In the genomic region with DNA sequence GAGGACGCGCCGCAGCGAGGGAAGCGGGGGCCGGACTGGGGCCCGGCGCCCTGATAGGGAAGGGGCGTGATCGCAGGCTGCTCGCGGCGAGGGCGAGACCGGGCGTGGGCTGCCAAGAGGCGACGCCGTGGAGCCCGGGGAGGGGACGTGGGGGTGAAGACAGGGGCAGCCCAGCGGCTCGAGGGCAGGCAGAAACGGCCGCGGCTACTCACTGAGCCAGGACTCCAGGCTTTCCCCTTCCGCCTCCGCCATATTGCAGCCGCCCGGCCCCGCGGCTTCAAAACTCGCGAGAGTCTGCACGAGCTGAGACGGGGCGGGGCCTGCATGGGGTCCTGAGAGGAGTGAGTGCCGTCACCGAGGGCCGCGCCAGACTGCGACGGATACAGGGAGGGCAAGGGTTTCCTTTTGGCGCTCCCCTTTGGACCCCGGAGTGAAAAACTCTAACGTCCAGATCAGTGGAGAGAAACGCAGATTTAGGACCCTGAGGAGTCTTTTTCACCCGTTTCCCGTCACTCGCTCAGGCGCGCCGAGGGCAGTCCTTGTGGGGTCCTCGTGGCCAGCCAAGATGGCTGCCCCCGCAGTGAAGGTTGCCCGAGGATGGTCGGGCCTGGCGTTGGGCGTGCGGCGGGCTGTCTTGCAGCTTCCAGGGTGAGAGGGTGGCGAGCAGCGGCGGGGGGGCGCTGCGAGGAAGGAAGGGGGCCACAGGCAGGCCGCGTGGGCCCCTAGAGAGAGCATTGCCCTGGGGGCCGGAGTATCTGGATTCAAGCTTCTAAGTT, we compare ENCODE assay signal across 1 cellular context.
TF ChIP-seq lines count a peak whose summit lies in the region.

A gene with protein sequence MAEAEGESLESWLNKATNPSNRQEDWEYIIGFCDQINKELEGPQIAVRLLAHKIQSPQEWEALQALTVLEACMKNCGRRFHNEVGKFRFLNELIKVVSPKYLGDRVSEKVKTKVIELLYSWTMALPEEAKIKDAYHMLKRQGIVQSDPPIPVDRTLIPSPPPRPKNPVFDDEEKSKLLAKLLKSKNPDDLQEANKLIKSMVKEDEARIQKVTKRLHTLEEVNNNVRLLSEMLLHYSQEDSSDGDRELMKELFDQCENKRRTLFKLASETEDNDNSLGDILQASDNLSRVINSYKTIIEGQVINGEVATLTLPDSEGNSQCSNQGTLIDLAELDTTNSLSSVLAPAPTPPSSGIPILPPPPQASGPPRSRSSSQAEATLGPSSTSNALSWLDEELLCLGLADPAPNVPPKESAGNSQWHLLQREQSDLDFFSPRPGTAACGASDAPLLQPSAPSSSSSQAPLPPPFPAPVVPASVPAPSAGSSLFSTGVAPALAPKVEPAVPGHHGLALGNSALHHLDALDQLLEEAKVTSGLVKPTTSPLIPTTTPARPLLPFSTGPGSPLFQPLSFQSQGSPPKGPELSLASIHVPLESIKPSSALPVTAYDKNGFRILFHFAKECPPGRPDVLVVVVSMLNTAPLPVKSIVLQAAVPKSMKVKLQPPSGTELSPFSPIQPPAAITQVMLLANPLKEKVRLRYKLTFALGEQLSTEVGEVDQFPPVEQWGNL (minus strand): TSS at position 271 of the 776 bp plus-strand sequence. CDS start 19 bp downstream, at position 252.
Gene MRPS7, plus strand, starts transcription at position 544 of the 776 bp plus-strand sequence. Its CDS starts 22 bp downstream, at position 566.

TF ChIP-seq in HepG2, 621 proteins besides CTCF, POLR2A, EP300 and RAD21 (continued from another document and continues in another):
- TF ChIP-seq ZBTB44 (CRISPR knock-in tag; IDR thresholded peaks at IDR 0.05), result no peak; the same call in 1 of the 2 replicates
- TF ChIP-seq IKZF5 (CRISPR knock-in tag; IDR thresholded peaks at IDR 0.05), result peak; percentile 57; the same call in 1 of the 2 replicates
- TF ChIP-seq RXRB (CRISPR knock-in tag; IDR thresholded peaks at IDR 0.05; ENCODE audit: borderline replicate concordance), result 0 out of 2 replicates have a peak, but pooled peaks have one; percentile 41
- TF ChIP-seq, protein P1, sequence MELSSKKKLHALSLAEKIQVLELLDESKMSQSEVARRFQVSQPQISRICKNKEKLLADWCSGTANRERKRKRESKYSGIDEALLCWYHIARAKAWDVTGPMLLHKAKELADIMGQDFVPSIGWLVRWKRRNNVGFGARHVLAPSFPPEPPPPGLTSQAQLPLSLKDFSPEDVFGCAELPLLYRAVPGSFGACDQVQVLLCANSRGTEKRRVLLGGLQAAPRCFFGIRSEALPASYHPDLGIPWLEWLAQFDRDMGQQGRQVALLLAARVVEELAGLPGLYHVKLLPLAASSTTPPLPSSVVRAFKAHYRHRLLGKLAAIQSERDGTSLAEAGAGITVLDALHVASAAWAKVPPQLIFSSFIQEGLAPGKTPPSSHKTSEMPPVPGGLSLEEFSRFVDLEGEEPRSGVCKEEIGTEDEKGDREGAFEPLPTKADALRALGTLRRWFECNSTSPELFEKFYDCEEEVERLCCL (CRISPR knock-in tag; IDR thresholded peaks at IDR 0.05; ENCODE audit: borderline replicate concordance), result peak; percentile 67; the same call in 1 of the 2 replicates
- TF ChIP-seq KDM6A (CRISPR knock-in tag; IDR thresholded peaks at IDR 0.05; ENCODE audit: low read depth), result no peak
- TF ChIP-seq PRDM10 (CRISPR knock-in tag; IDR thresholded peaks at IDR 0.05; ENCODE audit: low read depth), result no peak
- no peak for TF ChIP-seq RCOR2 (CRISPR knock-in tag; IDR thresholded peaks at IDR 0.05)
- TF ChIP-seq SPEN (CRISPR knock-in tag; IDR thresholded peaks at IDR 0.05; ENCODE audit: low read depth), result peak; percentile 86
- TF ChIP-seq HMGXB3 (CRISPR knock-in tag; IDR thresholded peaks at IDR 0.05; ENCODE audit: borderline replicate concordance), result no peak; the same call in 1 of the 2 replicates
- TF ChIP-seq ZNF260 (CRISPR knock-in tag; IDR thresholded peaks at IDR 0.05; ENCODE audit: borderline replicate concordance, low read depth), result peak; percentile 25; the same call in 1 of the 2 replicates
- TF ChIP-seq HNRNPL (IDR thresholded peaks at IDR 0.05; ENCODE audit: low read depth, low read length), result 0 out of 2 replicates have a peak, but pooled peaks have one; percentile 39
- peak; percentile 40; the same call in 1 of the 2 replicates for TF ChIP-seq FOXP4 (CRISPR knock-in tag; IDR thresholded peaks at IDR 0.05)
- TF ChIP-seq ZNF891 (CRISPR knock-in tag; IDR thresholded peaks at IDR 0.05), result peak; percentile 72; the same call in 1 of the 2 replicates
- TF ChIP-seq CREBL2 (CRISPR knock-in tag; IDR thresholded peaks at IDR 0.05; ENCODE audit: borderline replicate concordance), result 0 out of 2 replicates have a peak, but pooled peaks have one; percentile 24
- peak; percentile 88 for TF ChIP-seq SNAI1 (CRISPR knock-in tag; IDR thresholded peaks at IDR 0.05; ENCODE audit: borderline replicate concordance)
- TF ChIP-seq, protein P2, sequence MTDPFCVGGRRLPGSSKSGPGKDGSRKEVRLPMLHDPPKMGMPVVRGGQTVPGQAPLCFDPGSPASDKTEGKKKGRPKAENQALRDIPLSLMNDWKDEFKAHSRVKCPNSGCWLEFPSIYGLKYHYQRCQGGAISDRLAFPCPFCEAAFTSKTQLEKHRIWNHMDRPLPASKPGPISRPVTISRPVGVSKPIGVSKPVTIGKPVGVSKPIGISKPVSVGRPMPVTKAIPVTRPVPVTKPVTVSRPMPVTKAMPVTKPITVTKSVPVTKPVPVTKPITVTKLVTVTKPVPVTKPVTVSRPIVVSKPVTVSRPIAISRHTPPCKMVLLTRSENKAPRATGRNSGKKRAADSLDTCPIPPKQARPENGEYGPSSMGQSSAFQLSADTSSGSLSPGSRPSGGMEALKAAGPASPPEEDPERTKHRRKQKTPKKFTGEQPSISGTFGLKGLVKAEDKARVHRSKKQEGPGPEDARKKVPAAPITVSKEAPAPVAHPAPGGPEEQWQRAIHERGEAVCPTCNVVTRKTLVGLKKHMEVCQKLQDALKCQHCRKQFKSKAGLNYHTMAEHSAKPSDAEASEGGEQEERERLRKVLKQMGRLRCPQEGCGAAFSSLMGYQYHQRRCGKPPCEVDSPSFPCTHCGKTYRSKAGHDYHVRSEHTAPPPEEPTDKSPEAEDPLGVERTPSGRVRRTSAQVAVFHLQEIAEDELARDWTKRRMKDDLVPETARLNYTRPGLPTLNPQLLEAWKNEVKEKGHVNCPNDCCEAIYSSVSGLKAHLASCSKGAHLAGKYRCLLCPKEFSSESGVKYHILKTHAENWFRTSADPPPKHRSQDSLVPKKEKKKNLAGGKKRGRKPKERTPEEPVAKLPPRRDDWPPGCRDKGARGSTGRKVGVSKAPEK (CRISPR knock-in tag; IDR thresholded peaks at IDR 0.05; ENCODE audit: borderline replicate concordance), result 0 out of 2 replicates have a peak, but pooled peaks have one; percentile 66
- TF ChIP-seq NCOA1 (CRISPR knock-in tag; IDR thresholded peaks at IDR 0.05), result peak; percentile 2; the same call in 1 of the 2 replicates
- peak; percentile 88 for TF ChIP-seq YEATS4 (CRISPR knock-in tag; IDR thresholded peaks at IDR 0.05; ENCODE audit: borderline replicate concordance)
- no peak for TF ChIP-seq RAD51 (IDR thresholded peaks at IDR 0.05; ENCODE audit: borderline replicate concordance)
- peak; percentile 68; the same call in 1 of the 2 replicates for TF ChIP-seq ZNF441 (CRISPR knock-in tag; IDR thresholded peaks at IDR 0.05; ENCODE audit: borderline replicate concordance)
- TF ChIP-seq KAT2B (IDR thresholded peaks at IDR 0.05; ENCODE audit: borderline replicate concordance, low read depth, low read length), result no peak
- TF ChIP-seq MEF2D (CRISPR knock-in tag; IDR thresholded peaks at IDR 0.05), result peak; percentile 73; the same call in 1 of the 2 replicates
